ENCODE assay signal across 22 cellular contexts in the genomic region with DNA sequence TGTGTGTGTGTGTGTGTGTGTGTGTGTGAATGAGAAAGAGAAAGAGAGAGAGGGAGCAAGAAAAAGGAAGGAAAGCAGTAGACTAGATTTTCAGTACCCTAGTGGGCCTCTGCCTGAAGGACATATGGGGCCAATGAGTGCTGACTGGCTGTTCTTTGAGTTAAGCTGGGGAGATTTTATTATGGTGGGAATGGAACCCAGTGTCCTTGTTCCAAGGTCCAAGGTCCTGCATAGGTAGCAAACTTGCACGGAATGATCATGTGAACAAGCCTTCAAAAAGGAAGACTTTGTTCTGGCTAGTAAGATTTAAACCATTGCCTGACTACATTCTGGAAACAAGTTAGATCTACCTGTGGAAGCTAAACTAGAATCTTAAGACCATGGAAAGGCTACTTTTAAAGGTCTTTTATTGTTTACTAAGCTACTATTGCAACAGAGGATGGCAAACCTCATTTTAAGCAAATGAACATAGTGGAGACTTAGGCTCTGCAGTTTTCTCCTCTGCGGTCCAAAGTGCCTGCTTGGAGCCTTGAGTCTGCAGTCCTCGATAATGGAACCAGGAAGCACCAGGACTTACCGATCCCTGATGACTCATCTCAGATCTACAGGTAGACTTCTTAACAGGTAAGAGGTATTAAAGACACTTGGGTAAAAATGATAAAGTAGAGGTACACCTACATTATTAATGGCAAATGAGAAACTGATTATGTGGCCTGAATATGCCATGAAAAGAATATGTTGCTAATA.
"Had no signal": no experiment of that assay in that cellular context is flagged by ENCODE, and none has a peak within 500 bp of the region (broad histone marks: within the 10 kb centered on the region; RNA-seq: fewer than 3 reads in every experiment).

No MANE protein-coding gene starts in this region.

- DNase-seq: activated B cell treated with CpG ODN at 0.5 μM for 24 hours; activated CD4-positive, alpha-beta T cell treated with anti-CD3 and anti-CD28 coated beads for 36 hours; activated CD4-positive, alpha-beta T cell treated with anti-CD3 and anti-CD28 coated beads, Interleukin-2, amount 50 U/mL, for 4 hours; activated CD8-positive, alpha-beta memory T cell treated with anti-CD3 and anti-CD28 coated beads for 24 hours; activated CD8-positive, alpha-beta memory T cell treated with anti-CD3 and anti-CD28 coated beads, Interleukin-2, amount 50 U/mL, for 4 hours; activated naive CD4-positive, alpha-beta T cell; activated naive CD8-positive, alpha-beta T cell treated with anti-CD3 and anti-CD28 coated beads for 36 hours; activated T-cell treated with anti-CD3 and anti-CD28 coated beads, Interleukin-2, amount 50 U/mL, for 24 hours; dorsolateral prefrontal cortex; endodermal cell; heart right ventricle; left ventricle myocardium inferior; natural killer cell; retina; spleen; stimulated activated CD4-positive, alpha-beta T cell treated with anti-CD3 and anti-CD28 coated beads, Interleukin-4, amount 100 ng/mL, for 1 hour; stimulated activated naive CD4-positive, alpha-beta T cell; T-cell; testis; upper lobe of right lung had no signal

- H3K36me3 ChIP-seq: heart right ventricle, left ventricle myocardium inferior, spleen, upper lobe of right lung had no signal

- H3K9me3 ChIP-seq: heart right ventricle, left ventricle myocardium inferior, spleen, testis, upper lobe of right lung had no signal

- H3K27ac ChIP-seq: dorsolateral prefrontal cortex, epithelial cell of prostate, heart right ventricle, left ventricle myocardium inferior, spleen, testis, upper lobe of right lung had no signal

- H3K27me3 ChIP-seq: spleen, testis had no signal

- H3K4me1 ChIP-seq: left ventricle myocardium inferior, testis, upper lobe of right lung had no signal

- H3K4me3 ChIP-seq: dorsolateral prefrontal cortex, heart right ventricle, left ventricle myocardium inferior, spleen, testis, upper lobe of right lung had no signal

- ATAC-seq: activated CD4-positive, alpha-beta T cell treated with anti-CD3 and anti-CD28 coated beads for 36 hours; activated T-helper 17 cell treated with anti-CD3 and anti-CD28 coated beads, Interleukin-2, amount 50 U/mL, for 72 hours; natural killer cell; T-cell; upper lobe of right lung had no signal
